24 cellular contexts compared by ENCODE assay signal in the genomic region with DNA sequence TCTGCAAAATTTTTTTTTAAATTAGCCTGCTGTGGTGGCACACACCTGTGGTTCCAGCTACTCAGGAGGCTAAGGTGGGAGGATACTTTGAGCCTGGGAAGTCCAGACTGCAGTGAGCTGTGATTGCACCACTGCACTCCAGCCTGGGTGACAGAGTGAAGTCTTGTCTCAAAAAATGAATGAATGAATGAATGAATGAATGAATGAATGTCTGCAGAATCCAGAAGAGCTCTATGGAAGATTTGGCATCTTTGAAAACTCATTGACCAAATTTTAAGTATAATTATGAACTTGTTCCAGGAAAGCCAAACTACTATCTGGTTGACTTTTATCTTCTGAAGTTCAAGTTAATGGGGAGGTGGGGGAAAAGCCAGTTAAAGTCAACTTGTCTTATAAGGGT.
"Had no signal": no experiment of that assay in that cellular context is flagged by ENCODE, and none has a peak within 500 bp of the region (broad histone marks: within the 10 kb centered on the region; RNA-seq: fewer than 3 reads in every experiment).

No MANE protein-coding gene starts in this region.

- DNase-seq: activated CD4-positive, alpha-beta T cell treated with anti-CD3 and anti-CD28 coated beads for 36 hours; activated CD4-positive, alpha-beta T cell treated with anti-CD3 and anti-CD28 coated beads, Interleukin-2, amount 10 ng/mL, durations not matched to agents 7 days and 5 days; activated CD4-positive, alpha-beta T cell treated with anti-CD3 and anti-CD28 coated beads, Interleukin-2, amount 50 U/mL, for 48 hours; activated CD8-positive, alpha-beta T cell treated with anti-CD3 and anti-CD28 coated beads, Interleukin-2, amount 10 ng/mL, durations not matched to agents 7 days and 5 days; activated gamma-delta T cell; activated naive CD4-positive, alpha-beta T cell treated with Interleukin-2 at 50 U/mL for 16 hours; activated naive CD8-positive, alpha-beta T cell treated with anti-CD3 and anti-CD28 coated beads, Interleukin-2, amount 10 ng/mL, durations not matched to agents 7 days and 5 days; activated T-cell treated with anti-CD3 and anti-CD28 coated beads, Interleukin-2, amount 50 U/mL, for 24 hours; amygdala; body of pancreas; central memory CD4-positive, alpha-beta T cell; NCI-H1105; NCI-H1436; NCI-H1694; NCI-H1930; NCI-H2081 treated with DMSO at 0.1 percent for 48 hours; NCI-H345; SHP77 had no signal

- H3K9me3 ChIP-seq: body of pancreas, SJCRH30 had no signal

- H3K27me3 ChIP-seq: body of pancreas, SJCRH30 had no signal

- H3K36me3 ChIP-seq: SJCRH30 had no signal

- H3K4me3 ChIP-seq: body of pancreas, SJCRH30, SK-N-MC had no signal

- FAIRE-seq: astrocyte, bronchial epithelial cell had no signal

- H3K27ac ChIP-seq: body of pancreas, SK-N-MC had no signal

- H3K4me1 ChIP-seq: body of pancreas had no signal

- ATAC-seq: activated CD4-positive, alpha-beta T cell treated with anti-CD3 and anti-CD28 coated beads for 36 hours; activated CD4-positive, CD25-positive, alpha-beta regulatory T cell treated with anti-CD3 and anti-CD28 coated beads, Interleukin-2, amount 50 U/mL, for 24 hours; activated CD8-positive, alpha-beta T cell treated with anti-CD3 and anti-CD28 coated beads, Interleukin-2, amount 10 ng/mL, durations not matched to agents 7 days and 5 days; body of pancreas; Panc1 had no signal
